8 cellular contexts compared by ENCODE assay signal in the genomic region with DNA sequence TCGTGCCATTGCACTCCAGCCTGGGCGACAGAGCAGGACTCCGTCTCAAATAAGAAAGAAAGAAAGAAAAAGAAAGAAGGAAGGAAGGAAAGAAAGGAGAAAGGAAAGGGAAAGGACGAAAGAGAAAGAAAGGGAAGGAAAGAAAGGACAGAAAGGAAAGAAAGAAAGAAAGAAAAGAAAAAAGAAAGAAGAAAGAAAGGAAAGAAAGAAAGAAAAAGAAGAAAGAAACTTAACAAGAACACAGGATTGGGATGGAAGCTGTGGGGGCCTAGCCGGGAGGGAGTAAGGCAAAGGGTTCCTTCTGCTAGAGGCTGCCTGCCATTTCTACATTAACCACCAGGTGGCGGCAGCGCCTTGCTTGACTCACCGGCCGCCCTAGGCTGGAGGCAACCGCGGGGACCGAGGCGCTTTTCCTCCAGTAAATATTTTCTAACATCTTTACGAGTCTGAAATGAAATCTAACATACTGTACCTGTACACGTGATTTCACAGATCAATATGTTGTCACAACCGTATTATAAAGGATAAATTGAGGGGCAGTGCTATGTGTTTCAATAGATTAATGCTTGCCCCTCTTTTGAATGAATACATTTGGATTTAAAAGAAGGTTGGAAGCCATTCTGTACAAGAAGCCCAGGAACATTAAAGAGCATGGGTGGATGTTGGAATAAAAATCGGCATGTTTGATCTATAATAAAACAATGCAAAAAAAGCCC. TPM values are rescaled to one million over a fixed set of nuclear protein-coding genes. Genes with fewer than 3 reads are reported as not detected.
DNase-seq lines count a peak whose midpoint lies in the region; ATAC-seq, FAIRE-seq and TF ChIP-seq lines count a peak whose summit lies in the region.

No MANE protein-coding gene starts in this region.

- peak overlapping the region in 2 of 4 donors; percentile 55 to 72 for H3K4me3 Mint-ChIP-seq in CD4-positive, CD25-positive, alpha-beta regulatory T cell

- H4K20me1 ChIP-seq in HepG2 (ENCODE audit: insufficient read depth, low read length): no peaks in the 10 kb centered on the region

- peaks cover 22% of the 10 kb centered on the region for H3K27me3 Mint-ChIP-seq in CD4-positive, CD25-positive, alpha-beta regulatory T cell

- peak overlapping the region; percentile 53 for H3K4me3 ChIP-seq in CD4-positive, CD25-positive, alpha-beta regulatory T cell (ENCODE audit: low read depth, low read length)
- H3K4me3 ChIP-seq in coronary artery: no peak overlapping the region
- peak overlapping the region; percentile 47 to 64 (median 54) for H3K4me3 ChIP-seq in HepG2 (replicated peaks in 1 of 3; ENCODE audit: insufficient read depth in 1 of 3, low read depth in 2 of 3, low read length in 3 of 3)

- POLR2A ChIA-PET in HepG2 (lab: Yijun Ruan, JAX): interaction anchor here (1.0 to 2.0 kb wide), 4 partner anchors 42 to 177 kb away, joined by 3 to 7 read pairs (median 3); partner anchors contain the start of genes RARA and TOP2A

- 0 out of 2 replicates have a peak overlapping the region, but pooled peaks have one; percentile 16 for H3K9ac ChIP-seq in HepG2 (ENCODE audit: insufficient read depth, low read depth, low read length)

- H3K79me2 ChIP-seq in HepG2 (ENCODE audit: insufficient read depth, low read length): no peaks in the 10 kb centered on the region

- peak; percentile 96 for TF ChIP-seq RAD21 in HepG2 (CRISPR knock-in tag; IDR thresholded peaks at IDR 0.05)

- H3K4me1 ChIP-seq in CD4-positive, CD25-positive, alpha-beta regulatory T cell (ENCODE audit: control insufficient read depth, insufficient read depth, low read length, poor library complexity, severe bottlenecking): peaks cover 17% of the 10 kb centered on the region
- H3K4me1 ChIP-seq in HepG2 (ENCODE audit: insufficient read depth, low read length): peaks cover 50% of the 10 kb centered on the region

- WGBS in HepG2 (ENCODE audit: low lambda C conversion rate): 6% methylated on average over 17 of the region's 17 CpGs

- TF ChIP-seq CTCF in coronary artery (IDR thresholded peaks at IDR 0.05) (peak; percentile 97), HepG2 (CRISPR knock-in tag; IDR thresholded peaks at IDR 0.05) (peak; percentile 96)

- peak; percentile 60 to 66 for ATAC-seq in CD4-positive, CD25-positive, alpha-beta regulatory T cell (ENCODE audit: low read depth in 2 of 2)
- peak; percentile 51 for ATAC-seq in HG03139 (IDR thresholded peaks at IDR 0.05; ENCODE audit: unreplicated experiment)
- peak; percentile 57 for ATAC-seq in HepG2
- ATAC-seq in GM21528 (IDR thresholded peaks at IDR 0.05; ENCODE audit: low FRiP score, unreplicated experiment): no peak

- no peaks in the 10 kb centered on the region for H3K27me3 ChIP-seq in CD4-positive, CD25-positive, alpha-beta regulatory T cell (ENCODE audit: control insufficient read depth, insufficient read depth, low read length)
- H3K27me3 ChIP-seq in HepG2 (ENCODE audit: control insufficient read depth in 1 of 2, insufficient read depth in 2 of 2, low read length in 2 of 2): peaks cover 0 to 11% of the 10 kb centered on the region in 2 experiments; a peak in 2 of 5 replicates

- peak overlapping the region; percentile 78 for H2AFZ ChIP-seq in HepG2 (ENCODE audit: low read length)

- H3K36me3 Mint-ChIP-seq in CD4-positive, CD25-positive, alpha-beta regulatory T cell: peaks cover 3% of the 10 kb centered on the region

- TF ChIP-seq POLR2A in HepG2 (IDR thresholded peaks at IDR 0.05; ENCODE audit: insufficient read depth in 1 of 2, low read depth in 2 of 2, low read length in 2 of 2): no peak

- peak overlapping the region; percentile 77 for H3K4me2 ChIP-seq in HepG2 (ENCODE audit: low read depth, low read length)

- H3K9me3 Mint-ChIP-seq in CD4-positive, CD25-positive, alpha-beta regulatory T cell: peaks cover 0 to 2% (median 0%) of the 10 kb centered on the region in 7 donors

- TF ChIP-seq EP300 in HepG2 (IDR thresholded peaks at IDR 0.05; ENCODE audit: low read depth in 2 of 2, low read length in 2 of 2): no peak
- no peak for TF ChIP-seq EP300 in HepG2 (CRISPR knock-in tag; IDR thresholded peaks at IDR 0.05; ENCODE audit: borderline replicate concordance)

- no peaks in the 10 kb centered on the region for H3K9me3 ChIP-seq in CD4-positive, CD25-positive, alpha-beta regulatory T cell (ENCODE audit: control insufficient read depth in 2 of 2, low read length in 2 of 2)
- H3K9me3 ChIP-seq in HepG2 (ENCODE audit: low read length): no peaks in the 10 kb centered on the region

- H3K4me1 Mint-ChIP-seq in CD4-positive, CD25-positive, alpha-beta regulatory T cell: peaks cover 0 to 15% (median 6%) of the 10 kb centered on the region in 4 donors

- peak; percentile 78 to 87 (median 83) for DNase-seq in CD4-positive, CD25-positive, alpha-beta regulatory T cell
- DNase-seq in NCI-H82 treated with DMSO at 0.1 percent for 48 hours (lab: John Stamatoyannopoulos, UW; ENCODE audit: unreplicated experiment): peak; percentile 54
- peak; percentile 86 to 89 for DNase-seq in activated CD4-positive, alpha-beta T cell treated with anti-CD3 and anti-CD28 coated beads, Interleukin-2, amount 50 U/mL, for 4 hours
- DNase-seq in coronary artery (ENCODE audit: low spot score): peak; percentile 90
- DNase-seq in HepG2 (ENCODE audit: low spot score): peak; percentile 79
- peak; percentile 85 to 92 for DNase-seq in stimulated activated CD4-positive, alpha-beta T cell treated with anti-CD3 and anti-CD28 coated beads, Interleukin-4, amount 100 ng/mL, for 48 hours (ENCODE audit: low read depth in 2 of 2)

- peak; percentile 93 for FAIRE-seq in HepG2 (lab: Jason Lieb, UNC)

- intact Hi-C loops in HepG2 (cut with micrococcal nuclease; ENCODE audit: unreplicated experiment): loop anchor here (1.0 to 5.0 kb wide), 3 partner anchors 57 to 174 kb away; no protein-coding TSS in a partner anchor

- peak overlapping the region in 1 of 3 donors; percentile 45 for H3K27ac Mint-ChIP-seq in CD4-positive, CD25-positive, alpha-beta regulatory T cell

- H3K36me3 ChIP-seq in CD4-positive, CD25-positive, alpha-beta regulatory T cell (ENCODE audit: control insufficient read depth, insufficient read depth, low read length): peaks cover 21% of the 10 kb centered on the region
- peaks cover 2 to 3% of the 10 kb centered on the region in 2 experiments; a peak in 2 of 5 replicates for H3K36me3 ChIP-seq in HepG2 (replicated peaks in 1 of 2; ENCODE audit: control insufficient read depth in 1 of 2, insufficient read depth in 2 of 2, low read length in 2 of 2)

- H3K27ac ChIP-seq in CD4-positive, CD25-positive, alpha-beta regulatory T cell (ENCODE audit: insufficient read depth, low read length, poor library complexity, severe bottlenecking): no peak overlapping the region
- H3K27ac ChIP-seq in coronary artery (peak overlapping the region in 1 of 2 donors; percentile 23), HepG2 (ENCODE audit: extremely low read length, insufficient read depth, low read length) (no peak overlapping the region)

- CTCF ChIA-PET in HepG2 (lab: Yijun Ruan, JAX; ENCODE audit: low intra/inter-chr PET ratio, low total read pairs): interaction anchor here (0.7 to 2.6 kb wide), 9 partner anchors 23 to 201 kb away, joined by 3 to 19 read pairs (median 4); partner anchors contain the start of gene IGFBP4

- in situ Hi-C loops in HepG2 (cut with HindIII; ENCODE audit: extremely low pct_ligation_motif_present, low pct_unique_long_range_greater_than_20kb): loop anchor here (10.0 kb wide), 1 partner anchor 154 kb away; no protein-coding TSS in a partner anchor

- BruUV-seq in HepG2 (replicated peaks; lab: Mats Ljungman, UMichigan): no TSS peak

RNA-seq across cellular contexts. Expression of gene GJD3, which starts 6.1 kb away (rescaled TPM):
- not detected for total RNA-seq in CD4-positive, CD25-positive, alpha-beta regulatory T cell
- not detected for polyA plus RNA-seq in CD4-positive, CD25-positive, alpha-beta regulatory T cell
- not detected in 2 replicates for total RNA-seq in HepG2 (2016; rRNA removed; fragmentation: Illumina TruSeq; extraction: Trizol)
- not detected in 2 replicates for total RNA-seq in HepG2 (2016; cell fraction: cytosol; rRNA removed; fragmentation: Illumina TruSeq; extraction: Trizol; ENCODE audit: low read depth)
- total RNA-seq in HepG2 (2016; cell fraction: insoluble cytoplasmic fraction; rRNA removed; fragmentation: Illumina TruSeq; extraction: Trizol): not detected in 2 replicates
- total RNA-seq in HepG2 (2016; cell fraction: membrane; rRNA removed; fragmentation: Illumina TruSeq; extraction: Trizol): not detected in 2 replicates
- total RNA-seq in HepG2 (2016; cell fraction: nucleus; rRNA removed; fragmentation: Illumina TruSeq; extraction: Trizol): not detected in 2 replicates
- polyA plus RNA-seq in HepG2 (2011; rRNA removed): not detected in 2 replicates
- polyA plus RNA-seq in HepG2 (2011; cell fraction: cytosol; rRNA removed): not detected in 2 replicates
- polyA plus RNA-seq in HepG2 (2011; cell fraction: nucleus; rRNA removed): not detected in 2 replicates
- polyA plus RNA-seq in HepG2 (2012): not detected in 2 replicates
- polyA plus RNA-seq in HepG2 (2016; cell fraction: cytosol; fragmentation: Illumina TruSeq; extraction: Trizol; ENCODE audit: low read depth): not detected in 2 replicates
- not detected in 2 replicates for polyA plus RNA-seq in HepG2 (2016; cell fraction: insoluble cytoplasmic fraction; fragmentation: Illumina TruSeq; extraction: Trizol; ENCODE audit: low read depth)
- polyA plus RNA-seq in HepG2 (2016; cell fraction: membrane; fragmentation: Illumina TruSeq; extraction: Trizol; ENCODE audit: low read depth): not detected in 2 replicates
- polyA plus RNA-seq in HepG2 (2016; cell fraction: nucleus; fragmentation: Illumina TruSeq; extraction: Trizol; ENCODE audit: insufficient read depth, low read depth): not detected in 2 replicates
- not detected in 2 replicates for polyA minus RNA-seq in HepG2 (2011; rRNA and poly(A)+ RNA removed; ENCODE audit: low replicate concordance)
- not detected in 2 replicates for polyA minus RNA-seq in HepG2 (2011; cell fraction: cytosol; rRNA and poly(A)+ RNA removed)
- not detected in 2 replicates for polyA minus RNA-seq in HepG2 (2011; cell fraction: nucleus; rRNA and poly(A)+ RNA removed)

RNA-seq across cellular contexts. Expression of gene RARA, which starts 49.5 kb away (rescaled TPM):
- 126 TPM for total RNA-seq in CD4-positive, CD25-positive, alpha-beta regulatory T cell
- polyA plus RNA-seq in CD4-positive, CD25-positive, alpha-beta regulatory T cell: 10 to 100 TPM in 3 of 4 donors, 1 to 10 TPM in 1; 7.3 to 14.5 (median 12.6) TPM
- total RNA-seq in HepG2 (2016; rRNA removed; fragmentation: Illumina TruSeq; extraction: Trizol): 8.6 and 8.9 TPM in 2 replicates
- 3.2 and 3.7 TPM in 2 replicates for total RNA-seq in HepG2 (2016; cell fraction: cytosol; rRNA removed; fragmentation: Illumina TruSeq; extraction: Trizol; ENCODE audit: low read depth)
- 6.7 and 9.5 TPM in 2 replicates for total RNA-seq in HepG2 (2016; cell fraction: insoluble cytoplasmic fraction; rRNA removed; fragmentation: Illumina TruSeq; extraction: Trizol)
- 8.2 and 11.1 TPM in 2 replicates for total RNA-seq in HepG2 (2016; cell fraction: membrane; rRNA removed; fragmentation: Illumina TruSeq; extraction: Trizol)
- 6.0 and 7.0 TPM in 2 replicates for total RNA-seq in HepG2 (2016; cell fraction: nucleus; rRNA removed; fragmentation: Illumina TruSeq; extraction: Trizol)
- 6.0 and 6.4 TPM in 2 replicates for polyA plus RNA-seq in HepG2 (2011; rRNA removed)
- 2.2 and 3.8 TPM in 2 replicates for polyA plus RNA-seq in HepG2 (2011; cell fraction: cytosol; rRNA removed)
- polyA plus RNA-seq in HepG2 (2011; cell fraction: nucleus; rRNA removed): 13.2 and 13.3 TPM in 2 replicates
- 15.4 and 16.1 TPM in 2 replicates for polyA plus RNA-seq in HepG2 (2012)
- 3.8 and 5.4 TPM in 2 replicates for polyA plus RNA-seq in HepG2 (2016; cell fraction: cytosol; fragmentation: Illumina TruSeq; extraction: Trizol; ENCODE audit: low read depth)
- 12.7 and 17.8 TPM in 2 replicates for polyA plus RNA-seq in HepG2 (2016; cell fraction: insoluble cytoplasmic fraction; fragmentation: Illumina TruSeq; extraction: Trizol; ENCODE audit: low read depth)
- 9.6 and 13.8 TPM in 2 replicates for polyA plus RNA-seq in HepG2 (2016; cell fraction: membrane; fragmentation: Illumina TruSeq; extraction: Trizol; ENCODE audit: low read depth)
- 19.0 and 19.4 TPM in 2 replicates for polyA plus RNA-seq in HepG2 (2016; cell fraction: nucleus; fragmentation: Illumina TruSeq; extraction: Trizol; ENCODE audit: insufficient read depth, low read depth)
- polyA minus RNA-seq in HepG2 (2011; rRNA and poly(A)+ RNA removed; ENCODE audit: low replicate concordance): 6.4 and 11.7 TPM in 2 replicates
- 6.7 and 8.2 TPM in 2 replicates for polyA minus RNA-seq in HepG2 (2011; cell fraction: cytosol; rRNA and poly(A)+ RNA removed)
- 5.2 and 6.7 TPM in 2 replicates for polyA minus RNA-seq in HepG2 (2011; cell fraction: nucleus; rRNA and poly(A)+ RNA removed)

RNA-seq across cellular contexts. Expression of gene TOP2A, which starts 59.2 kb away (rescaled TPM):
- total RNA-seq in CD4-positive, CD25-positive, alpha-beta regulatory T cell: 13.2 TPM
- 1 to 10 TPM; 2.1 to 8.1 (median 2.6) TPM for polyA plus RNA-seq in CD4-positive, CD25-positive, alpha-beta regulatory T cell
- total RNA-seq in HepG2 (2016; rRNA removed; fragmentation: Illumina TruSeq; extraction: Trizol): 327 and 614 TPM in 2 replicates
- total RNA-seq in HepG2 (2016; cell fraction: cytosol; rRNA removed; fragmentation: Illumina TruSeq; extraction: Trizol; ENCODE audit: low read depth): 35.7 and 38.5 TPM in 2 replicates
- 330 and 598 TPM in 2 replicates for total RNA-seq in HepG2 (2016; cell fraction: insoluble cytoplasmic fraction; rRNA removed; fragmentation: Illumina TruSeq; extraction: Trizol)
- total RNA-seq in HepG2 (2016; cell fraction: membrane; rRNA removed; fragmentation: Illumina TruSeq; extraction: Trizol): 112 and 128 TPM in 2 replicates
- total RNA-seq in HepG2 (2016; cell fraction: nucleus; rRNA removed; fragmentation: Illumina TruSeq; extraction: Trizol): 262 and 265 TPM in 2 replicates
- polyA plus RNA-seq in HepG2 (2011; rRNA removed): 52.7 and 108 TPM in 2 replicates
- polyA plus RNA-seq in HepG2 (2011; cell fraction: cytosol; rRNA removed): 35.8 and 39.5 TPM in 2 replicates
- 38.5 and 46.3 TPM in 2 replicates for polyA plus RNA-seq in HepG2 (2011; cell fraction: nucleus; rRNA removed)
- polyA plus RNA-seq in HepG2 (2012): 78.9 and 178 TPM in 2 replicates
- 13.7 and 16.7 TPM in 2 replicates for polyA plus RNA-seq in HepG2 (2016; cell fraction: cytosol; fragmentation: Illumina TruSeq; extraction: Trizol; ENCODE audit: low read depth)
- 406 and 447 TPM in 2 replicates for polyA plus RNA-seq in HepG2 (2016; cell fraction: insoluble cytoplasmic fraction; fragmentation: Illumina TruSeq; extraction: Trizol; ENCODE audit: low read depth)
- 56.7 and 60.4 TPM in 2 replicates for polyA plus RNA-seq in HepG2 (2016; cell fraction: membrane; fragmentation: Illumina TruSeq; extraction: Trizol; ENCODE audit: low read depth)
- 324 and 347 TPM in 2 replicates for polyA plus RNA-seq in HepG2 (2016; cell fraction: nucleus; fragmentation: Illumina TruSeq; extraction: Trizol; ENCODE audit: insufficient read depth, low read depth)
- 29.3 and 72.8 TPM in 2 replicates for polyA minus RNA-seq in HepG2 (2011; rRNA and poly(A)+ RNA removed; ENCODE audit: low replicate concordance)
- polyA minus RNA-seq in HepG2 (2011; cell fraction: cytosol; rRNA and poly(A)+ RNA removed): 58.4 and 82.8 TPM in 2 replicates
- polyA minus RNA-seq in HepG2 (2011; cell fraction: nucleus; rRNA and poly(A)+ RNA removed): 83.2 and 96.0 TPM in 2 replicates

Comparison
In these comparisons a context has a peak if more than half of its experiments do, and no peak if none do; other contexts are left out.
1. RNA of gene RARA, which starts 49.5 kb away (total RNA-seq): 126 TPM in CD4-positive, CD25-positive, alpha-beta regulatory T cell (single experiment); 3.2 to 11.1 TPM in HepG2; every median in the first group is over 10 times any median in the second.
2. Peak in every context shown above with its lines, with median percentiles within 50 percentile points of each other: DNase-seq.